1 cellular context compared by ENCODE assay signal in genomic region chr5:39072915-39073758, GRCh38.
TF ChIP-seq lines count a peak whose summit lies in the region.

No MANE protein-coding gene starts in this region.

TF ChIP-seq in K562, 482 proteins besides CTCF, POLR2A, EP300 and RAD21 (continues in another document):
- peak; percentile 56; the same call in 1 of the 2 replicates for TF ChIP-seq MTA1 (IDR thresholded peaks at IDR 0.05; ENCODE audit: borderline replicate concordance)
- TF ChIP-seq L3MBTL2 (IDR thresholded peaks at IDR 0.05) = 0 out of 2 replicates have a peak, but pooled peaks have one; percentile 31
- peak; percentile 58 for TF ChIP-seq TAF1 (IDR thresholded peaks at IDR 0.05; ENCODE audit: control insufficient read depth, extremely low read depth, insufficient read depth, low read length, severe bottlenecking)
- TF ChIP-seq MEF2D (tag; conservative IDR thresholded peaks at IDR 0.05; ENCODE audit: low read depth) = 0 out of 2 replicates have a peak, but pooled peaks have one; percentile 32
- 0 out of 2 replicates have a peak, but pooled peaks have one; percentile 21 for TF ChIP-seq ZBTB12 (CRISPR knock-in tag; IDR thresholded peaks at IDR 0.05)
- no peak for TF ChIP-seq ZNF384 (IDR thresholded peaks at IDR 0.05; ENCODE audit: low read depth, low read length)
- TF ChIP-seq POLR2B (IDR thresholded peaks at IDR 0.05; ENCODE audit: low read depth, partially characterized antibody) = peak; percentile 60
- no peak for TF ChIP-seq TAF15 (IDR thresholded peaks at IDR 0.05; ENCODE audit: low read depth, low read length)
- no peak for TF ChIP-seq PBX2 (CRISPR knock-in tag; IDR thresholded peaks at IDR 0.05; ENCODE audit: low read depth)
- peak; percentile 87 for TF ChIP-seq PBX2 (tag; conservative IDR thresholded peaks at IDR 0.05; ENCODE audit: low read depth)
- TF ChIP-seq ARID3A (IDR thresholded peaks at IDR 0.05; ENCODE audit: borderline replicate concordance, low read depth, low read length) = no peak; the same call in 1 of the 2 replicates
- TF ChIP-seq SOX6 (IDR thresholded peaks at IDR 0.05) = peak; percentile 65
- TF ChIP-seq ZSCAN32 (CRISPR knock-in tag; IDR thresholded peaks at IDR 0.05) = 0 out of 2 replicates have a peak, but pooled peaks have one; percentile 9
- TF ChIP-seq ATF7 (IDR thresholded peaks at IDR 0.05) = peak; percentile 64; the same call in 1 of the 2 replicates
- TF ChIP-seq MXI1 (IDR thresholded peaks at IDR 0.05; ENCODE audit: low read depth, low read length) = 0 out of 2 replicates have a peak, but pooled peaks have one; percentile 37
- TF ChIP-seq ZBTB2 (IDR thresholded peaks at IDR 0.05) = peak; percentile 62; the same call in 1 of the 2 replicates
- no peak; the same call in 1 of the 2 replicates for TF ChIP-seq NCOA1 (IDR thresholded peaks at IDR 0.05; ENCODE audit: low read depth)
- no peak for TF ChIP-seq GMEB1 (CRISPR knock-in tag; IDR thresholded peaks at IDR 0.05)
- no peak for TF ChIP-seq UBTF (IDR thresholded peaks at IDR 0.05; ENCODE audit: borderline replicate concordance in 1 of 2, low read depth in 2 of 2, low read length in 2 of 2)
- TF ChIP-seq CREB1 (IDR thresholded peaks at IDR 0.05) = peak; percentile 57; the same call in 1 of the 2 replicates
- no peak for TF ChIP-seq CREB1 (CRISPR knock-in tag; IDR thresholded peaks at IDR 0.05)
- peak; percentile 82 for TF ChIP-seq NKRF (IDR thresholded peaks at IDR 0.05; ENCODE audit: borderline replicate concordance)
- TF ChIP-seq ZNF140 (CRISPR knock-in tag; IDR thresholded peaks at IDR 0.05) = peak; percentile 34; the same call in 1 of the 2 replicates
- no peak for TF ChIP-seq CEBPG (CRISPR knock-in tag; IDR thresholded peaks at IDR 0.05)
- peak in 1 of 2 experiments; percentile 40; a peak in 1 of 4 replicates for TF ChIP-seq CEBPG (tag; conservative IDR thresholded peaks at IDR 0.05 in 1 of 2, IDR thresholded peaks at IDR 0.05 in 1 of 2)
- no peak for TF ChIP-seq NR3C1 (CRISPR knock-in tag; IDR thresholded peaks at IDR 0.05)
- no peak for TF ChIP-seq TCFL5 (CRISPR knock-in tag; conservative IDR thresholded peaks at IDR 0.05)
- TF ChIP-seq ZNF263 (CRISPR knock-in tag; IDR thresholded peaks at IDR 0.05; ENCODE audit: borderline replicate concordance) = peak; percentile 58; the same call in 1 of the 2 replicates
- peak; percentile 34; the same call in 1 of the 2 replicates for TF ChIP-seq GABPA (tag; conservative IDR thresholded peaks at IDR 0.05; ENCODE audit: low read depth)
- 0 out of 4 replicates have a peak, but pooled peaks of 1 of the 2 experiments have one; percentile 15 for TF ChIP-seq TEAD1 (CRISPR knock-in tag; IDR thresholded peaks at IDR 0.05)
- peak; percentile 87 for TF ChIP-seq ETV1 (tag; conservative IDR thresholded peaks at IDR 0.05; ENCODE audit: low read depth)
- TF ChIP-seq NBN (IDR thresholded peaks at IDR 0.05; ENCODE audit: low read depth) = peak; percentile 40; the same call in 1 of the 2 replicates
- peak; percentile 30 for TF ChIP-seq TBP (optimal IDR thresholded peaks at IDR 0.05; ENCODE audit: low read depth, low read length)
- 0 out of 2 replicates have a peak, but pooled peaks have one; percentile 41 for TF ChIP-seq HEY1 (CRISPR knock-in tag; IDR thresholded peaks at IDR 0.05; ENCODE audit: borderline replicate concordance)
- no peak; the same call in none of the 2 replicates for TF ChIP-seq AFF4 (CRISPR knock-in tag; IDR thresholded peaks at IDR 0.05)
